Comparison of ENCODE assay signal across 27 cellular contexts in genomic region chr11:5547982-5548381, GRCh38. TPM values are rescaled to one million over a fixed set of nuclear protein-coding genes. Genes with fewer than 3 reads are reported as not detected.
DNase-seq lines count a peak whose midpoint lies in the region; ATAC-seq lines count a peak whose summit lies in the region.
"Had no signal": no experiment of that assay in that cellular context is flagged by ENCODE, and none has a peak within 500 bp of the region (broad histone marks: within the 10 kb centered on the region; RNA-seq: fewer than 3 reads in every experiment).

No MANE protein-coding gene starts in this region.

- DNase-seq in left lobe of liver (ENCODE audit: low spot score) (no peak), cardiac septum (ENCODE audit: low spot score) (no peak), OCI-M2 (lab: John Stamatoyannopoulos, UW; ENCODE audit: unreplicated experiment) (no peak), NCI-H446 treated with DMSO at 0.1 percent for 48 hours (lab: John Stamatoyannopoulos, UW) (no peak)
- DNase-seq: activated CD4-positive, alpha-beta T cell treated with anti-CD3 and anti-CD28 coated beads, Interleukin-2, amount 10 ng/mL, durations not matched to agents 7 days and 5 days; BE2C; cortex of kidney; Karpas-422; NCI-H1092; NCI-H2081 treated with DMSO at 0.1 percent for 48 hours; NCI-H510A treated with DMSO at 0.1 percent for 48 hours; SHP77 treated with DMSO at 0.1 percent for 48 hours; stimulated activated CD4-positive, alpha-beta T cell treated with anti-CD3 and anti-CD28 coated beads, Interleukin-15, amount 100 ng/mL, for 24 hours; T-helper 1 cell had no signal

- peak; percentile 56 for ATAC-seq in GM18517 (IDR thresholded peaks at IDR 0.05; ENCODE audit: unreplicated experiment)
- ATAC-seq in GM19467 (IDR thresholded peaks at IDR 0.05; ENCODE audit: unreplicated experiment): peak; percentile 82
- ATAC-seq in HG02798 (IDR thresholded peaks at IDR 0.05; ENCODE audit: poor library complexity, unreplicated experiment): peak; percentile 64
- peak; percentile 82 for ATAC-seq in HG03378 (IDR thresholded peaks at IDR 0.05; ENCODE audit: unreplicated experiment)
- ATAC-seq in left lobe of liver: no peak

- intact Hi-C loops in cardiac septum (cut with DNase I): no loop called here

RNA-seq across cellular contexts. Expression of gene OR52H1, which starts 0.4 kb away (rescaled TPM):
- total RNA-seq in left lobe of liver (0.18 TPM), cardiac septum (not detected)
- total RNA-seq: A172, endothelial cell of umbilical vein, G401, right atrium auricular region, vagina had no signal

RNA-seq across cellular contexts. Expression of gene UBQLNL, which starts 31.5 kb away (rescaled TPM):
- total RNA-seq in left lobe of liver (0.23 TPM), cardiac septum (0.11 TPM)
- total RNA-seq: A172, G401 had no signal

RNA-seq across cellular contexts. Expression of gene OR52B6, which starts 32.7 kb away (rescaled TPM):
- not detected for total RNA-seq in left lobe of liver
- not detected for total RNA-seq in cardiac septum
- total RNA-seq: A172; activated CD4-positive, alpha-beta T cell treated with anti-CD3 and anti-CD28 coated beads, Interleukin-2, amount 10 ng/mL, durations not matched to agents 7 days and 5 days; breast epithelium; endothelial cell of umbilical vein; fibroblast of villous mesenchyme; G401; lung; right atrium auricular region; suprapubic skin; vagina had no signal

RNA-seq across cellular contexts. Expression of gene UBQLN3, which starts 38.2 kb away (rescaled TPM):
- total RNA-seq in left lobe of liver (not detected), cardiac septum (not detected)
- total RNA-seq: A172; activated CD4-positive, alpha-beta T cell treated with anti-CD3 and anti-CD28 coated beads, Interleukin-2, amount 10 ng/mL, durations not matched to agents 7 days and 5 days; endothelial cell of umbilical vein; G401; right atrium auricular region; vagina had no signal

RNA-seq across cellular contexts. Expression of gene TRIM6, which starts 48.5 kb away (rescaled TPM):
- 0.25 TPM for total RNA-seq in left lobe of liver
- total RNA-seq in cardiac septum: 0.46 TPM
- total RNA-seq: G401 had no signal
